ENCODE assay signal across 9 cellular contexts in genomic region chr17:4834621-4835020, GRCh38. TPM values are rescaled to one million over a fixed set of nuclear protein-coding genes. Genes with fewer than 3 reads are reported as not detected.
A peak's percentile ranks its signal among the peaks of the same experiment; 100 is the strongest.
DNase-seq lines count a peak whose midpoint lies in the region; ATAC-seq, FAIRE-seq and TF ChIP-seq lines count a peak whose summit lies in the region.
"Had no signal": no experiment of that assay in that cellular context is flagged by ENCODE, and none has a peak within 500 bp of the region (broad histone marks: within the 10 kb centered on the region; RNA-seq: fewer than 3 reads in every experiment).

No MANE protein-coding gene starts in this region.

- no peak for TF ChIP-seq POLR2A in right lobe of liver (IDR thresholded peaks at IDR 0.05)
- no peak for TF ChIP-seq POLR2A in transverse colon (IDR thresholded peaks at IDR 0.05)

- FAIRE-seq in GM19239 (lab: Jason Lieb, UNC) = no peak

- H3K4me3 Mint-ChIP-seq in activated naive CD4-positive, alpha-beta T cell treated with anti-CD3 and anti-CD28 coated beads, Interleukin-2, amount 10 ng/mL, durations not matched to agents 7 days and 5 days = peak overlapping the region; percentile 86

- intact Hi-C loops in right lobe of liver (cut with DNase I) (no loop called here), transverse colon (cut with DNase I; ENCODE audit: low total_unique reads) (no loop called here)

- peak overlapping the region; percentile 83 for H3K4me3 ChIP-seq in astrocyte of the spinal cord (ENCODE audit: low read depth, low read length)
- H3K4me3 ChIP-seq in right lobe of liver = peak overlapping the region; percentile 74 to 98 (median 96)
- H3K4me3 ChIP-seq in transverse colon = peak overlapping the region in 3 of 4 donors; percentile 72 to 87 (median 85)

- H3K36me3 Mint-ChIP-seq in activated naive CD4-positive, alpha-beta T cell treated with anti-CD3 and anti-CD28 coated beads, Interleukin-2, amount 10 ng/mL, durations not matched to agents 7 days and 5 days = peaks cover 21% of the 10 kb centered on the region
- H3K36me3 Mint-ChIP-seq in activated naive CD4-positive, alpha-beta T cell treated with anti-CD3 and anti-CD28 coated beads, Interleukin-2, amount 50 U/mL, for 72 hours = peaks cover 0 to 19% of the 10 kb centered on the region in 2 donors

- no peaks in the 10 kb centered on the region for H3K27me3 ChIP-seq in right lobe of liver
- no peaks in the 10 kb centered on the region for H3K27me3 ChIP-seq in transverse colon

- WGBS in right lobe of liver (ENCODE audit: insufficient coverage, low coverage, low lambda C conversion rate, missing lambda C conversion rate) = 35% methylated on average over 5 of the region's 5 CpGs
- 50% methylated on average over 5 of the region's 5 CpGs; no CpG with 5 or more reads in 1 of the 2 donors for WGBS in transverse colon (ENCODE audit: low coverage in 1 of 2), 2 donors

- CTCF ChIA-PET in activated naive CD4-positive, alpha-beta T cell treated with anti-CD3 and anti-CD28 coated beads, Interleukin-2, amount 10 ng/mL, durations not matched to agents 7 days and 5 days (lab: Charles Lee) = interaction anchor here (1.1 kb wide), 1 partner anchor 44 kb away, joined by 4 read pairs; no protein-coding TSS in a partner anchor

- in situ Hi-C loops in astrocyte of the spinal cord (cut with HindIII; ENCODE audit: low sequenced_read_pairs) = no loop called here
- in situ Hi-C loops in transverse colon (cut with MboI; ENCODE audit: low pct_ligation_motif_present in 1 of 4, low pct_unique_long_range_greater_than_20kb in 1 of 4, low sequenced_read_pairs in 3 of 4) = no loop called here

- H3K4me1 ChIP-seq in right lobe of liver (peaks cover 0 to 25% (median 11%) of the 10 kb centered on the region in 4 donors), transverse colon (peaks cover 10 to 54% (median 23%) of the 10 kb centered on the region in 4 donors)

- TF ChIP-seq CTCF in astrocyte of the spinal cord (IDR thresholded peaks at IDR 0.05; ENCODE audit: low read depth, low read length) (no peak), right lobe of liver (IDR thresholded peaks at IDR 0.05) (no peak), transverse colon (IDR thresholded peaks at IDR 0.05) (no peak)

- ATAC-seq in activated naive CD4-positive, alpha-beta T cell treated with anti-CD3 and anti-CD28 coated beads, Interleukin-2, amount 50 U/mL, for 72 hours = no peak
- ATAC-seq in right lobe of liver = no peak

- H3K36me3 ChIP-seq in right lobe of liver (no peaks in the 10 kb centered on the region), transverse colon (no peaks in the 10 kb centered on the region)

- H3K27ac ChIP-seq in right lobe of liver (peak overlapping the region; percentile 13 to 95 (median 75)), transverse colon (peak overlapping the region; percentile 95 to 98 (median 96))

- peaks cover under 1% of the 10 kb centered on the region for H3K27me3 Mint-ChIP-seq in activated naive CD4-positive, alpha-beta T cell treated with anti-CD3 and anti-CD28 coated beads, Interleukin-2, amount 10 ng/mL, durations not matched to agents 7 days and 5 days

- no peaks in the 10 kb centered on the region for H3K9me3 ChIP-seq in right lobe of liver
- no peaks in the 10 kb centered on the region for H3K9me3 ChIP-seq in transverse colon

- peak overlapping the region; percentile 87 for H3K27ac Mint-ChIP-seq in activated naive CD4-positive, alpha-beta T cell treated with anti-CD3 and anti-CD28 coated beads, Interleukin-2, amount 10 ng/mL, durations not matched to agents 7 days and 5 days
- H3K27ac Mint-ChIP-seq in activated naive CD4-positive, alpha-beta T cell treated with anti-CD3 and anti-CD28 coated beads, Interleukin-2, amount 50 U/mL, for 72 hours = peak overlapping the region in 1 of 2 donors; percentile 24

- peaks cover 40% of the 10 kb centered on the region for H3K4me1 Mint-ChIP-seq in activated naive CD4-positive, alpha-beta T cell treated with anti-CD3 and anti-CD28 coated beads, Interleukin-2, amount 10 ng/mL, durations not matched to agents 7 days and 5 days

- no peak for DNase-seq in activated naive CD4-positive, alpha-beta T cell treated with anti-CD3 and anti-CD28 coated beads, Interleukin-2, amount 10 ng/mL, durations not matched to agents 7 days and 5 days
- no peak for DNase-seq in activated naive CD4-positive, alpha-beta T cell treated with anti-CD3 and anti-CD28 coated beads, Interleukin-2, amount 50 U/mL, for 72 hours (ENCODE audit: low spot score in 2 of 2)
- DNase-seq in astrocyte of the spinal cord (ENCODE audit: low read depth, low spot score) = no peak
- no peak for DNase-seq in right lobe of liver
- peak; percentile 28 for DNase-seq in transverse colon
- DNase-seq in GM19240 (ENCODE audit: insufficient read length, low spot score) = no peak
- DNase-seq in mucosa of gallbladder (ENCODE audit: low spot score) = no peak
- no peak for DNase-seq in GM19239 (ENCODE audit: insufficient read length, low spot score)
- DNase-seq: activated gamma-delta T cell treated with Interleukin-2 at 50 U/mL for 16 hours had no signal

- no peak for TF ChIP-seq EP300 in transverse colon (IDR thresholded peaks at IDR 0.05; ENCODE audit: low read depth)

- H3K9me3 Mint-ChIP-seq in activated naive CD4-positive, alpha-beta T cell treated with anti-CD3 and anti-CD28 coated beads, Interleukin-2, amount 10 ng/mL, durations not matched to agents 7 days and 5 days = no peaks in the 10 kb centered on the region
- H3K9me3 Mint-ChIP-seq in activated naive CD4-positive, alpha-beta T cell treated with anti-CD3 and anti-CD28 coated beads, Interleukin-2, amount 50 U/mL, for 72 hours = no peaks in the 10 kb centered on the region

RNA-seq across cellular contexts. Expression of gene MINK1, which starts 1.5 kb away (rescaled TPM):
- 10 to 100 TPM; 83.0 to 84.9 TPM for total RNA-seq in activated naive CD4-positive, alpha-beta T cell treated with anti-CD3 and anti-CD28 coated beads, Interleukin-2, amount 50 U/mL, for 72 hours
- 10 to 100 TPM; 20.3 to 42.5 (median 28.0) TPM for total RNA-seq in right lobe of liver
- total RNA-seq in transverse colon = 100 to 1,000 TPM; 128 to 406 (median 181) TPM
- 161 TPM for total RNA-seq in mucosa of gallbladder

RNA-seq across cellular contexts. Expression of gene PLD2, which starts 27.7 kb away (rescaled TPM):
- total RNA-seq in activated naive CD4-positive, alpha-beta T cell treated with anti-CD3 and anti-CD28 coated beads, Interleukin-2, amount 50 U/mL, for 72 hours = 10 to 100 TPM; 23.6 to 31.4 TPM
- total RNA-seq in right lobe of liver (10 to 100 TPM in 3 of 6 experiments, 1 to 10 TPM in 3; 8.2 to 27.3 (median 10.8) TPM), transverse colon (10 to 100 TPM; 13.9 to 81.9 (median 18.9) TPM), mucosa of gallbladder (48.7 TPM)

RNA-seq across cellular contexts. Expression of gene PSMB6, which starts 38.7 kb away (rescaled TPM):
- 100 to 1,000 TPM; 133 to 135 TPM for total RNA-seq in activated naive CD4-positive, alpha-beta T cell treated with anti-CD3 and anti-CD28 coated beads, Interleukin-2, amount 50 U/mL, for 72 hours
- total RNA-seq in right lobe of liver = 100 to 1,000 TPM in 2 of 6 experiments, 10 to 100 TPM in 4; 68.8 to 136 (median 75.7) TPM
- 100 to 1,000 TPM in 2 of 4 donors, 10 to 100 TPM in 2; 34.0 to 111 (median 80.9) TPM for total RNA-seq in transverse colon
- 104 TPM for total RNA-seq in mucosa of gallbladder

RNA-seq across cellular contexts. Expression of gene GLTPD2, which starts 45.9 kb away (rescaled TPM):
- total RNA-seq in activated naive CD4-positive, alpha-beta T cell treated with anti-CD3 and anti-CD28 coated beads, Interleukin-2, amount 50 U/mL, for 72 hours = not detected
- total RNA-seq in right lobe of liver (10 to 100 TPM; 20.6 to 97.4 (median 60.9) TPM), transverse colon (1 to 10 TPM in 1 of 4 donors, under 1 TPM in 1, not detected in 2; 0.41 to 1.7 TPM), mucosa of gallbladder (0.46 TPM)
